Comparison of ENCODE assay signal across 8 cellular contexts in genomic region chr22:42649261-42650056, GRCh38.
DNase-seq lines count a peak whose midpoint lies in the region; ATAC-seq and TF ChIP-seq lines count a peak whose summit lies in the region.

CYB5R3 (minus strand) TSS chr22:42649392; CDS start chr22:42649315, 77 bp downstream.

- no peak for TF ChIP-seq CTCF in OCI-LY1 (IDR thresholded peaks at IDR 0.05; ENCODE audit: low read length)

- peak within 1 kb of the TSS; percentile 88 for H3K9ac ChIP-seq in BLaER1
- peak within 1 kb of the TSS; percentile 98 for H3K9ac ChIP-seq in OCI-LY1 (ENCODE audit: low read length)

- peaks cover 45% of the 10 kb centered on the region for H4K20me1 ChIP-seq in BLaER1
- H4K20me1 ChIP-seq in OCI-LY1 (ENCODE audit: insufficient read depth, low read length), result no peaks in the 10 kb centered on the region

- H3K36me3 ChIP-seq in BLaER1, result no peaks in the 10 kb centered on the region
- no peaks in the 10 kb centered on the region for H3K36me3 ChIP-seq in OCI-LY1 (ENCODE audit: insufficient read depth, low read length)

- no peaks in the 10 kb centered on the region for H3K9me2 ChIP-seq in OCI-LY1 (ENCODE audit: low read depth, low read length)

- peaks cover 42% of the 10 kb centered on the region for H3K4me1 ChIP-seq in BLaER1
- peaks cover 56% of the 10 kb centered on the region for H3K4me1 ChIP-seq in OCI-LY1 (ENCODE audit: insufficient read depth, low read length, severe bottlenecking)

- H3K4me3 ChIP-seq in BLaER1, result peak within 1 kb of the TSS; percentile 83
- peak within 1 kb of the TSS; percentile 100 for H3K4me3 ChIP-seq in OCI-LY1 (ENCODE audit: low read depth, low read length, poor library complexity, severe bottlenecking)

- ATAC-seq in GM19324 (IDR thresholded peaks at IDR 0.05; ENCODE audit: low FRiP score, unreplicated experiment) (peak; percentile 72), HG03565 (IDR thresholded peaks at IDR 0.05; ENCODE audit: unreplicated experiment) (peak; percentile 43)

- H3F3A ChIP-seq in OCI-LY1 (ENCODE audit: insufficient read depth, low read length), result no peaks in the 10 kb centered on the region

- no peaks in the 10 kb centered on the region for H3K27me3 ChIP-seq in BLaER1
- H3K27me3 ChIP-seq in OCI-LY1 (ENCODE audit: insufficient read depth, low read length), result no peaks in the 10 kb centered on the region

- DNase-seq in activated T-cell treated with anti-CD3 and anti-CD28 coated beads for 1 hour (ENCODE audit: low read depth), result peak; percentile 66
- DNase-seq in epidermal melanocyte (ENCODE audit: insufficient read length, low spot score), result peak; percentile 94
- DNase-seq in middle frontal gyrus (ENCODE audit: extremely low spot score, low spot score), result peak; percentile 43
- peak; percentile 46 to 63 for DNase-seq in stimulated activated CD8-positive, alpha-beta memory T cell treated with anti-CD3 and anti-CD28 coated beads, Interleukin-2, amount 100 ng/mL, for 1 hour (ENCODE audit: low read depth in 2 of 2)

- H2AFZ ChIP-seq in OCI-LY1 (ENCODE audit: low read length), result peak within 1 kb of the TSS; percentile 67; the same call in 1 of the 2 replicates

- H3K9me3 ChIP-seq in BLaER1 (no peaks in the 10 kb centered on the region), OCI-LY1 (ENCODE audit: low read length) (no peaks in the 10 kb centered on the region)

- H3K79me2 ChIP-seq in OCI-LY1 (ENCODE audit: insufficient read depth, low read length), result no peaks in the 10 kb centered on the region

- H3K4me2 ChIP-seq in BLaER1 (peak within 1 kb of the TSS; percentile 75), OCI-LY1 (ENCODE audit: low read length) (peak within 1 kb of the TSS; percentile 90)

- H3K27ac ChIP-seq in BLaER1 (peak within 1 kb of the TSS; percentile 83), OCI-LY1 (ENCODE audit: low read depth, low read length, poor library complexity, severe bottlenecking) (peak within 1 kb of the TSS; percentile 66)

Comparison
In these comparisons a context has a peak if more than half of its experiments do, and no peak if none do; other contexts are left out.
1. Peak in every context shown above with its lines: DNase-seq, ATAC-seq, H3K4me3 ChIP-seq and H3K27ac ChIP-seq.
2. DNase-seq: peak in every context shown above with its lines; median percentile 94 in epidermal melanocyte; 66 in activated T-cell treated with anti-CD3 and anti-CD28 coated beads for 1 hour; 54 in stimulated activated CD8-positive, alpha-beta memory T cell treated with anti-CD3 and anti-CD28 coated beads, Interleukin-2, amount 100 ng/mL, for 1 hour; 43 in middle frontal gyrus.